Comparison of ENCODE assay signal across 1 cellular context in genomic region chr22:23196165-23196564, GRCh38.
TF ChIP-seq lines count a peak whose summit lies in the region.

No MANE protein-coding gene starts in this region.

TF ChIP-seq in GM23338, 12 proteins besides CTCF, POLR2A, EP300 and RAD21 (continued from another document):
- TF ChIP-seq, protein P1, sequence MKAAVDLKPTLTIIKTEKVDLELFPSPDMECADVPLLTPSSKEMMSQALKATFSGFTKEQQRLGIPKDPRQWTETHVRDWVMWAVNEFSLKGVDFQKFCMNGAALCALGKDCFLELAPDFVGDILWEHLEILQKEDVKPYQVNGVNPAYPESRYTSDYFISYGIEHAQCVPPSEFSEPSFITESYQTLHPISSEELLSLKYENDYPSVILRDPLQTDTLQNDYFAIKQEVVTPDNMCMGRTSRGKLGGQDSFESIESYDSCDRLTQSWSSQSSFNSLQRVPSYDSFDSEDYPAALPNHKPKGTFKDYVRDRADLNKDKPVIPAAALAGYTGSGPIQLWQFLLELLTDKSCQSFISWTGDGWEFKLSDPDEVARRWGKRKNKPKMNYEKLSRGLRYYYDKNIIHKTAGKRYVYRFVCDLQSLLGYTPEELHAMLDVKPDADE (IDR thresholded peaks at IDR 0.05) = no peak
- no peak for TF ChIP-seq CREB1 (CRISPR knock-in tag; IDR thresholded peaks at IDR 0.05; ENCODE audit: low read depth)
- no peak for TF ChIP-seq EZH2 (IDR thresholded peaks at IDR 0.05; ENCODE audit: low read depth, unreplicated experiment)
- no peak for TF ChIP-seq POLR2AphosphoS5 (IDR thresholded peaks at IDR 0.05; ENCODE audit: low read depth)
- TF ChIP-seq JUNB (IDR thresholded peaks at IDR 0.05; ENCODE audit: unreplicated experiment) = no peak
- TF ChIP-seq ZNF331 (CRISPR knock-in tag; IDR thresholded peaks at IDR 0.05; ENCODE audit: low read depth) = no peak
- no peak for TF ChIP-seq EZH2phosphoT487 (IDR thresholded peaks at IDR 0.05; ENCODE audit: unreplicated experiment)
TF ChIP-seq in GM23338: peak in this region for 0.
